In the genomic region with DNA sequence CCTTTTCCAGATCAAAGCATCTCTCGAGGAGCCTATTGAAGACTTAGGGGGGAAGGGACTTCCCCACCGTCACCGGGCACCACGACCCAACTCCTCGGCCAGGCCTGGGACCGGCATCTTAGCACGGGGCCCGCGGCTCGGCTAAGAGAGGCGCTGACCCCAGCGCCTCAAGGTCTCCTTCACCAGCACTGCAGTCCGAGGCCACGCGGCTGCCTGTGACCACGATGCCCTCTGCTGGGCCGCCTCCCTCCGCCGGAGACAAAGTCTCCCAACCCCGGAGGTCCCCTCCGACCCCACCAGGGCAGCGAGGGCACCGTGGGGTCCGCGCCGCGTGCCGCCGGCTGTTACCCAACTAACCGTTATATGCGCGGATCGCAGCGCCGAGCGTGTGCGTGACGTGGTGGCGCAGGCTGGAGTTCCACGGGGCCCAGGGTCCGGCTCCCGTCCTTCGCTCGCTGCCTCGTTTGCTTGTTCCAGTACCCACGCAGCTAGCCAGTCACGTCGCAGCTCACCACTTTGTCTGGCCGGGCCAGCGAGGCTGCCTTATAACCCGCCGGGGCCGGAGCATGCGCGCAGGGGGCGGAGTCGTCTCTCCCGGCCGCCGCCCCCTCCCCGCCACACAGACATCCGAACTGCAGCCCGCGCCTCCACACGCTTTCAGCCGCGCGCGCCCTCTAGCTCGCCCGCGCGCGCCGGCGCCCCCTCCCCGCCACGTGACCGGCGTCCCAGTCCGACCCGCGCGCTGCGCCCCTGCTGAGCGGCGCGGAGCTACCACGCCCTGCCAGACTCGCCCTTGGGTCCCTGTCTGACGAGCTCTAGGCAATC, we compare ENCODE assay signal across 8 cellular contexts. TPM values are rescaled to one million over a fixed set of nuclear protein-coding genes. Genes with fewer than 3 reads are reported as not detected.
A peak's percentile ranks its signal among the peaks of the same experiment; 100 is the strongest.
DNase-seq lines count a peak whose midpoint lies in the region; ATAC-seq and TF ChIP-seq lines count a peak whose summit lies in the region.

A gene with protein sequence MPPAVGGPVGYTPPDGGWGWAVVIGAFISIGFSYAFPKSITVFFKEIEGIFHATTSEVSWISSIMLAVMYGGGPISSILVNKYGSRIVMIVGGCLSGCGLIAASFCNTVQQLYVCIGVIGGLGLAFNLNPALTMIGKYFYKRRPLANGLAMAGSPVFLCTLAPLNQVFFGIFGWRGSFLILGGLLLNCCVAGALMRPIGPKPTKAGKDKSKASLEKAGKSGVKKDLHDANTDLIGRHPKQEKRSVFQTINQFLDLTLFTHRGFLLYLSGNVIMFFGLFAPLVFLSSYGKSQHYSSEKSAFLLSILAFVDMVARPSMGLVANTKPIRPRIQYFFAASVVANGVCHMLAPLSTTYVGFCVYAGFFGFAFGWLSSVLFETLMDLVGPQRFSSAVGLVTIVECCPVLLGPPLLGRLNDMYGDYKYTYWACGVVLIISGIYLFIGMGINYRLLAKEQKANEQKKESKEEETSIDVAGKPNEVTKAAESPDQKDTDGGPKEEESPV (minus strand): TSS at position 519 of the 825 bp plus-strand sequence. CDS start 26,888 bp downstream, outside the sequence.

- H3K27ac ChIP-seq in C4-2B (peak within 1 kb of the TSS; percentile 87), colonic mucosa (peak within 1 kb of the TSS; percentile 78)

- peak; percentile 62 for TF ChIP-seq CTCF in C4-2B (conservative IDR thresholded peaks at IDR 0.05)
- peak; percentile 28 for TF ChIP-seq CTCF in colonic mucosa (IDR thresholded peaks at IDR 0.05)

- no peaks in the 10 kb centered on the region for H3K4me1 ChIP-seq in colonic mucosa

- peak within 1 kb of the TSS; percentile 87 to 89 for H3K9ac ChIP-seq in colonic mucosa (ENCODE audit: low read depth in 2 of 2, low read length in 2 of 2)

- peak; percentile 66 for ATAC-seq in GM19351 (IDR thresholded peaks at IDR 0.05; ENCODE audit: unreplicated experiment)
- ATAC-seq in HG03520 (IDR thresholded peaks at IDR 0.05; ENCODE audit: unreplicated experiment) = peak; percentile 67
- ATAC-seq in left lobe of liver = peak; percentile 92

- H3K4me3 ChIP-seq in colonic mucosa = peak within 1 kb of the TSS; percentile 66

- no peaks in the 10 kb centered on the region for H3K36me3 ChIP-seq in colonic mucosa

- DNase-seq in NCI-H526 (lab: John Stamatoyannopoulos, UW) (peak; percentile 93 to 98), colonic mucosa (peak; percentile 90), left lobe of liver (ENCODE audit: low spot score) (peak; percentile 95)
- DNase-seq in activated CD4-positive, alpha-beta T cell treated with anti-CD3 and anti-CD28 coated beads for 48 hours = peak; percentile 94
- DNase-seq in stimulated activated CD4-positive, alpha-beta T cell treated with anti-CD3 and anti-CD28 coated beads, Interleukin-2, amount 100 ng/mL, for 24 hours = peak; percentile 91 to 93

- H3K9me3 ChIP-seq in colonic mucosa = no peaks in the 10 kb centered on the region

- H3K27me3 ChIP-seq in colonic mucosa = no peaks in the 10 kb centered on the region

- intact Hi-C loops in colonic mucosa (cut with DNase I) = loop anchor here (5.0 to 10.0 kb wide), 3 partner anchors 49 to 89 kb away; no protein-coding TSS in a partner anchor

RNA-seq across cellular contexts. Expression of the gene that starts here (rescaled TPM):
- total RNA-seq in colonic mucosa (10 to 100 TPM; 71.8 to 92.4 TPM), left lobe of liver (29.2 TPM)

Comparison
In these comparisons a context has a peak if more than half of its experiments do, and no peak if none do; other contexts are left out.
1. Peak in every context shown above with its lines: DNase-seq, ATAC-seq, H3K4me3 ChIP-seq and H3K27ac ChIP-seq.